8 cellular contexts compared by ENCODE assay signal in genomic region chr3:5428607-5429516, GRCh38.
DNase-seq lines count a peak whose midpoint lies in the region; ATAC-seq and TF ChIP-seq lines count a peak whose summit lies in the region.

No MANE protein-coding gene starts in this region.

- H3K27ac ChIP-seq in suprapubic skin, result no peak overlapping the region

- CTCF ChIA-PET in GM10248 (lab: Yijun Ruan, JAX), result interaction anchor here (1.3 to 2.8 kb wide), 3 partner anchors 19 to 1717 kb away, joined by 4 to 11 read pairs (median 5); no protein-coding TSS in a partner anchor
- CTCF ChIA-PET in activated CD4-positive, alpha-beta T cell treated with anti-CD3 and anti-CD28 coated beads, Interleukin-2, amount 10 ng/mL, durations not matched to agents 7 days and 5 days (lab: Charles Lee), result interaction anchor here (1.5 kb wide), 1 partner anchor 15 kb away, joined by 5 read pairs; no protein-coding TSS in a partner anchor

- no peak overlapping the region for H3K4me3 Mint-ChIP-seq in activated CD4-positive, alpha-beta T cell treated with anti-CD3 and anti-CD28 coated beads, Interleukin-2, amount 10 ng/mL, durations not matched to agents 7 days and 5 days

- peaks cover 5% of the 10 kb centered on the region for H3K4me1 Mint-ChIP-seq in activated CD4-positive, alpha-beta T cell treated with anti-CD3 and anti-CD28 coated beads, Interleukin-2, amount 10 ng/mL, durations not matched to agents 7 days and 5 days

- no peaks in the 10 kb centered on the region for H3K27me3 ChIP-seq in suprapubic skin

- no peak overlapping the region for H3K27ac Mint-ChIP-seq in activated CD4-positive, alpha-beta T cell treated with anti-CD3 and anti-CD28 coated beads, Interleukin-2, amount 10 ng/mL, durations not matched to agents 7 days and 5 days

- peaks cover 4% of the 10 kb centered on the region for H3K4me1 ChIP-seq in suprapubic skin

- H3K27me3 Mint-ChIP-seq in activated CD4-positive, alpha-beta T cell treated with anti-CD3 and anti-CD28 coated beads, Interleukin-2, amount 10 ng/mL, durations not matched to agents 7 days and 5 days, result peaks cover 4% of the 10 kb centered on the region

- POLR2A ChIA-PET in GM10248 (lab: Yijun Ruan, JAX), result no interaction called here
- POLR2A ChIA-PET in activated CD4-positive, alpha-beta T cell treated with anti-CD3 and anti-CD28 coated beads, Interleukin-2, amount 10 ng/mL, durations not matched to agents 7 days and 5 days (lab: Charles Lee), result no interaction called here

- no peak for TF ChIP-seq EP300 in suprapubic skin (IDR thresholded peaks at IDR 0.05)

- ATAC-seq in GM19351 (IDR thresholded peaks at IDR 0.05; ENCODE audit: unreplicated experiment), result peak; percentile 80
- peak; percentile 76 for ATAC-seq in HG03064 (IDR thresholded peaks at IDR 0.05; ENCODE audit: low read depth, unreplicated experiment)

- no peaks in the 10 kb centered on the region for H3K9me3 Mint-ChIP-seq in activated CD4-positive, alpha-beta T cell treated with anti-CD3 and anti-CD28 coated beads, Interleukin-2, amount 10 ng/mL, durations not matched to agents 7 days and 5 days

- no peaks in the 10 kb centered on the region for H3K9me3 ChIP-seq in suprapubic skin

- TF ChIP-seq POLR2A in suprapubic skin (IDR thresholded peaks at IDR 0.05), result no peak

- no peak overlapping the region for H3K4me3 ChIP-seq in suprapubic skin

- DNase-seq in GM10248 (ENCODE audit: extremely low spot score) (peak; percentile 19), UCSD-AML1 (lab: John Stamatoyannopoulos, UW; ENCODE audit: unreplicated experiment) (peak; percentile 55), NCI-H1930 (lab: John Stamatoyannopoulos, UW) (no peak), suprapubic skin (ENCODE audit: low spot score in 2 of 2) (no peak)
- DNase-seq in activated CD4-positive, alpha-beta T cell treated with anti-CD3 and anti-CD28 coated beads, Interleukin-2, amount 10 ng/mL, durations not matched to agents 7 days and 5 days, result no peak
- DNase-seq in NK-92 treated with Interleukin-12 subunit alpha and Interleukin-12 subunit beta, amount 100 ng/mL, for 24 hours (lab: John Stamatoyannopoulos, UW), result no peak

- TF ChIP-seq CTCF in GM10248 (IDR thresholded peaks at IDR 0.05; ENCODE audit: control extremely low read depth, extremely low read depth, low read depth, missing control alignments), result no peak
- TF ChIP-seq CTCF in suprapubic skin (IDR thresholded peaks at IDR 0.05), result no peak

- no peaks in the 10 kb centered on the region for H3K36me3 Mint-ChIP-seq in activated CD4-positive, alpha-beta T cell treated with anti-CD3 and anti-CD28 coated beads, Interleukin-2, amount 10 ng/mL, durations not matched to agents 7 days and 5 days (ENCODE audit: low read depth)

- 23% methylated on average over 10 of the region's 10 CpGs for WGBS in suprapubic skin

- H3K36me3 ChIP-seq in suprapubic skin, result no peaks in the 10 kb centered on the region

Comparison
In these comparisons a context has a peak if more than half of its experiments do, and no peak if none do; other contexts are left out.
1. DNase-seq: peak in GM10248 (single experiment) and UCSD-AML1 (single experiment); none in NCI-H1930 (0 of 2), suprapubic skin (0 of 2), activated CD4-positive, alpha-beta T cell treated with anti-CD3 and anti-CD28 coated beads, Interleukin-2, amount 10 ng/mL, durations not matched to agents 7 days and 5 days (single experiment) and NK-92 treated with Interleukin-12 subunit alpha and Interleukin-12 subunit beta, amount 100 ng/mL, for 24 hours (single experiment).